ENCODE assay signal across 1 cellular context in genomic region chr14:31122098-31122611, GRCh38.
TF ChIP-seq lines count a peak whose summit lies in the region.

No MANE protein-coding gene starts in this region.

TF ChIP-seq in HepG2, 621 proteins besides CTCF, POLR2A, EP300 and RAD21 (continued from another document and continues in another):
- TF ChIP-seq REST (IDR thresholded peaks at IDR 0.05; ENCODE audit: borderline replicate concordance in 1 of 2, low read depth in 1 of 2, low read length in 2 of 2): no peak
- no peak for TF ChIP-seq AFF4 (CRISPR knock-in tag; IDR thresholded peaks at IDR 0.05)
- no peak for TF ChIP-seq U2AF1 (optimal IDR thresholded peaks at IDR 0.05; ENCODE audit: low read depth, low read length)
- TF ChIP-seq JDP2 (CRISPR knock-in tag; IDR thresholded peaks at IDR 0.05; ENCODE audit: borderline replicate concordance): no peak
- no peak for TF ChIP-seq ZBTB3 (CRISPR knock-in tag; IDR thresholded peaks at IDR 0.05; ENCODE audit: borderline replicate concordance, low read depth)
- no peak for TF ChIP-seq XRCC5 (optimal IDR thresholded peaks at IDR 0.05; ENCODE audit: low read length)
- TF ChIP-seq MLLT10 (CRISPR knock-in tag; IDR thresholded peaks at IDR 0.05): no peak
- TF ChIP-seq TAF15 (IDR thresholded peaks at IDR 0.05; ENCODE audit: low read depth, low read length, poor library complexity, severe bottlenecking): no peak
- no peak for TF ChIP-seq HNF1A (IDR thresholded peaks at IDR 0.05; ENCODE audit: low read depth)
- no peak for TF ChIP-seq HNF1A (CRISPR knock-in tag; IDR thresholded peaks at IDR 0.05; ENCODE audit: borderline replicate concordance)
- TF ChIP-seq ZNF460 (CRISPR knock-in tag; IDR thresholded peaks at IDR 0.05; ENCODE audit: borderline replicate concordance): no peak
- peak; percentile 71; the same call in 1 of the 2 replicates for TF ChIP-seq LBX2 (CRISPR knock-in tag; IDR thresholded peaks at IDR 0.05; ENCODE audit: borderline replicate concordance)
- TF ChIP-seq ZFX (CRISPR knock-in tag; IDR thresholded peaks at IDR 0.05; ENCODE audit: low read depth): no peak
- TF ChIP-seq SRF (IDR thresholded peaks at IDR 0.05; ENCODE audit: low read depth, low read length): no peak
- peak; percentile 13 for TF ChIP-seq TEAD3 (CRISPR knock-in tag; optimal IDR thresholded peaks at IDR 0.05; ENCODE audit: borderline replicate concordance)
- no peak for TF ChIP-seq PAX8 (CRISPR knock-in tag; IDR thresholded peaks at IDR 0.05; ENCODE audit: borderline replicate concordance)
- TF ChIP-seq DPF2 (CRISPR knock-in tag; IDR thresholded peaks at IDR 0.05; ENCODE audit: borderline replicate concordance, low read depth): no peak
- TF ChIP-seq SALL1 (CRISPR knock-in tag; IDR thresholded peaks at IDR 0.05): no peak
- no peak for TF ChIP-seq ZNF629 (CRISPR knock-in tag; conservative IDR thresholded peaks at IDR 0.05)
- TF ChIP-seq CHCHD3 (CRISPR knock-in tag; IDR thresholded peaks at IDR 0.05): no peak
- no peak for TF ChIP-seq HES4 (CRISPR knock-in tag; IDR thresholded peaks at IDR 0.05; ENCODE audit: borderline replicate concordance)
- TF ChIP-seq TERF1 (CRISPR knock-in tag; IDR thresholded peaks at IDR 0.05): no peak
- TF ChIP-seq IRX3 (CRISPR knock-in tag; IDR thresholded peaks at IDR 0.05; ENCODE audit: borderline replicate concordance, low read depth): no peak
- no peak for TF ChIP-seq YEATS4 (CRISPR knock-in tag; IDR thresholded peaks at IDR 0.05; ENCODE audit: borderline replicate concordance)
- no peak for TF ChIP-seq ZNF510 (CRISPR knock-in tag; IDR thresholded peaks at IDR 0.05; ENCODE audit: low read depth)
- TF ChIP-seq BCL3 (CRISPR knock-in tag; IDR thresholded peaks at IDR 0.05): no peak
- TF ChIP-seq MBD4 (IDR thresholded peaks at IDR 0.05; ENCODE audit: borderline replicate concordance, low read length): no peak
- no peak for TF ChIP-seq ATF4 (CRISPR knock-in tag; IDR thresholded peaks at IDR 0.05)
- TF ChIP-seq CEBPB (IDR thresholded peaks at IDR 0.05; ENCODE audit: borderline replicate concordance, low read depth, low read length): peak; percentile 56; the same call in 1 of the 2 replicates
- no peak for TF ChIP-seq PBX3 (CRISPR knock-in tag; IDR thresholded peaks at IDR 0.05; ENCODE audit: borderline replicate concordance)
- TF ChIP-seq GATAD2A (CRISPR knock-in tag; IDR thresholded peaks at IDR 0.05): no peak
- TF ChIP-seq EED (CRISPR knock-in tag; IDR thresholded peaks at IDR 0.05): peak; percentile 35; the same call in 1 of the 2 replicates
- TF ChIP-seq ZNF552 (CRISPR knock-in tag; IDR thresholded peaks at IDR 0.05; ENCODE audit: borderline replicate concordance): no peak
- TF ChIP-seq SPEN (CRISPR knock-in tag; IDR thresholded peaks at IDR 0.05; ENCODE audit: low read depth): no peak
- no peak for TF ChIP-seq CHD4 (IDR thresholded peaks at IDR 0.05; ENCODE audit: borderline replicate concordance, low read length)
- TF ChIP-seq ZNF326 (CRISPR knock-in tag; IDR thresholded peaks at IDR 0.05; ENCODE audit: borderline replicate concordance): no peak
- no peak for TF ChIP-seq MAX (IDR thresholded peaks at IDR 0.05)
- no peak for TF ChIP-seq ZNF878 (CRISPR knock-in tag; IDR thresholded peaks at IDR 0.05)
